In genomic region chr4:73248821-73249220, GRCh38 we compare ENCODE assay signal across 34 cellular contexts.
"Had no signal": no experiment of that assay in that cellular context is flagged by ENCODE, and none has a peak within 500 bp of the region (broad histone marks: within the 10 kb centered on the region; RNA-seq: fewer than 3 reads in every experiment).

No MANE protein-coding gene starts in this region.

- ATAC-seq: Panc1, Right ventricle myocardium inferior, SK-N-SH treated with all-trans-retinoic acid at 6 μM for 48 hours had no signal

- H2AFZ ChIP-seq: PC-9 had no signal

- H3K4me2 ChIP-seq: KMS-11, PC-9 had no signal

- H3K27me3 ChIP-seq: MG63, SJCRH30 had no signal

- H3K4me3 ChIP-seq: MG63, PC-9, SJCRH30, SK-N-MC had no signal

- H3K4me1 ChIP-seq: SJCRH30 had no signal

- H3K9ac ChIP-seq: KMS-11 had no signal

- DNase-seq: Karpas-422, KBM-7, MG63, NCI-H1048, NCI-H1092 treated with DMSO at 0.1 percent for 48 hours, NCI-H1105 treated with DMSO at 0.1 percent for 48 hours, NCI-H1417, NCI-H1436, NCI-H146, NCI-H1694, NCI-H187, NCI-H1930, NCI-H2029 treated with DMSO at 0.1 percent for 48 hours, NCI-H2081 treated with DMSO at 0.1 percent for 48 hours, NCI-H2107, NCI-H2171, NCI-H226, NCI-H446 treated with DMSO at 0.1 percent for 48 hours, NCI-H510A, NCI-H524, NCI-H526, NCI-H69, NCI-H748 treated with DMSO at 0.1 percent for 48 hours, NCI-H82, PC-9, SHP77, SIG-M5, SJCRH30 had no signal

- H3K9me3 ChIP-seq: MG63, SJCRH30 had no signal

- H3K27ac ChIP-seq: KMS-11, PC-9, RWPE1, SJCRH30, SK-N-MC had no signal
